ENCODE assay signal across 16 cellular contexts in genomic region chr3:2274531-2274930, GRCh38.
DNase-seq lines count a peak whose midpoint lies in the region; TF ChIP-seq lines count a peak whose summit lies in the region.
"Had no signal": no experiment of that assay in that cellular context is flagged by ENCODE, and none has a peak within 500 bp of the region (broad histone marks: within the 10 kb centered on the region; RNA-seq: fewer than 3 reads in every experiment).

No MANE protein-coding gene starts in this region.

- TF ChIP-seq CTCF in VCaP (conservative IDR thresholded peaks at IDR 0.05) (no peak), hepatocyte (IDR thresholded peaks at IDR 0.05; ENCODE audit: poor library complexity) (no peak), osteoblast (IDR thresholded peaks at IDR 0.05; ENCODE audit: extremely low read depth, low read depth, low read length) (no peak), Peyer's patch (IDR thresholded peaks at IDR 0.05) (no peak), spleen (IDR thresholded peaks at IDR 0.05 in 8 of 11, conservative IDR thresholded peaks at IDR 0.05 in 3 of 11) (no peak)

- H3K79me2 ChIP-seq in hepatocyte (no peaks in the 10 kb centered on the region), osteoblast (ENCODE audit: insufficient read depth, low read length) (no peaks in the 10 kb centered on the region)

- DNase-seq in Caki2 (ENCODE audit: low read depth) (peak; percentile 4), hepatocyte (ENCODE audit: low spot score) (peak; percentile 5), osteoblast (ENCODE audit: insufficient read length, low spot score, missing footprints) (peak; percentile 19), Peyer's patch (no peak), C1 segment of cervical spinal cord (lab: John Stamatoyannopoulos, UW) (no peak), spleen (no peak)
- DNase-seq: Calu3; CD4-positive, CD25-positive, alpha-beta regulatory T cell; CD8-positive, alpha-beta T cell; DMS53; DMS79 treated with DMSO at 0.1 percent for 48 hours; GF-D8; H9 had no signal

- H2AFZ ChIP-seq in hepatocyte (no peak overlapping the region), osteoblast (ENCODE audit: low read length) (no peak overlapping the region)
- H2AFZ ChIP-seq: GM23338 had no signal

- no peaks in the 10 kb centered on the region for H3K9me3 ChIP-seq in hepatocyte (ENCODE audit: low read depth)
- H3K9me3 ChIP-seq in osteoblast (ENCODE audit: low read depth, low read length) = no peaks in the 10 kb centered on the region
- H3K9me3 ChIP-seq in Peyer's patch = no peaks in the 10 kb centered on the region
- no peaks in the 10 kb centered on the region for H3K9me3 ChIP-seq in spleen

- no peak overlapping the region for H3K4me3 ChIP-seq in hepatocyte
- H3K4me3 ChIP-seq in osteoblast (ENCODE audit: insufficient read depth, low read length) = no peak overlapping the region
- no peak overlapping the region for H3K4me3 ChIP-seq in Peyer's patch
- H3K4me3 ChIP-seq in spleen = no peak overlapping the region
- H3K4me3 ChIP-seq: GM23338 had no signal

- H3K27me3 ChIP-seq in hepatocyte (no peaks in the 10 kb centered on the region), osteoblast (ENCODE audit: insufficient read depth, low read length) (no peaks in the 10 kb centered on the region), Peyer's patch (no peaks in the 10 kb centered on the region), spleen (replicated peaks in 1 of 7) (no peaks in the 10 kb centered on the region)

- WGBS in hepatocyte (ENCODE audit: low lambda C conversion rate, missing lambda C conversion rate) = 11% methylated on average over 1 of the region's 1 CpG
- 43 to 56% (median 54%) methylated on average over 1 of the region's 1 CpG for WGBS in spleen, 5 donors

- no peaks in the 10 kb centered on the region for H3K4me1 ChIP-seq in hepatocyte (ENCODE audit: insufficient read depth)
- no peaks in the 10 kb centered on the region for H3K4me1 ChIP-seq in osteoblast (ENCODE audit: insufficient read depth, low read length)
- H3K4me1 ChIP-seq in Peyer's patch = no peaks in the 10 kb centered on the region
- no peaks in the 10 kb centered on the region for H3K4me1 ChIP-seq in spleen

- H3K4me2 ChIP-seq in hepatocyte = no peak overlapping the region
- no peak overlapping the region for H3K4me2 ChIP-seq in osteoblast (ENCODE audit: insufficient read depth, low read length)
- H3K4me2 ChIP-seq: GM23338 had no signal

- in situ Hi-C loops in Caki2 (cut with HindIII; ENCODE audit: low pct_unique_long_range_greater_than_20kb, low sequenced_read_pairs) = no loop called here

- H3K36me3 ChIP-seq in hepatocyte (replicated peaks; ENCODE audit: insufficient read depth, low read depth) (no peaks in the 10 kb centered on the region), osteoblast (ENCODE audit: insufficient read depth, low read length) (no peaks in the 10 kb centered on the region), Peyer's patch (no peaks in the 10 kb centered on the region), spleen (no peaks in the 10 kb centered on the region)

- H3K27ac ChIP-seq in VCaP (peak overlapping the region; percentile 22), hepatocyte (no peak overlapping the region), osteoblast (ENCODE audit: low read depth, low read length) (no peak overlapping the region), Peyer's patch (no peak overlapping the region), spleen (no peak overlapping the region)
- H3K27ac ChIP-seq: C4-2B had no signal

- no peaks in the 10 kb centered on the region for H3K9me2 ChIP-seq in hepatocyte (replicated peaks; ENCODE audit: insufficient read depth)

- H4K20me1 ChIP-seq in hepatocyte (ENCODE audit: insufficient read depth, poor library complexity, severe bottlenecking) (no peaks in the 10 kb centered on the region), osteoblast (ENCODE audit: insufficient read depth, low read length) (no peaks in the 10 kb centered on the region)

- intact Hi-C loops in spleen (cut with DNase I; ENCODE audit: low total_unique reads) = no loop called here

- TF ChIP-seq POLR2A in Peyer's patch (IDR thresholded peaks at IDR 0.05) = no peak
- no peak for TF ChIP-seq POLR2A in spleen (IDR thresholded peaks at IDR 0.05)

Comparison
In these comparisons a context has a peak if more than half of its experiments do, and no peak if none do; other contexts are left out.
1. DNase-seq: peak in Caki2 (single experiment), hepatocyte (single experiment) and osteoblast (single experiment); none in Peyer's patch (0 of 3), C1 segment of cervical spinal cord (0 of 14) and spleen (single experiment).